In the genomic region with DNA sequence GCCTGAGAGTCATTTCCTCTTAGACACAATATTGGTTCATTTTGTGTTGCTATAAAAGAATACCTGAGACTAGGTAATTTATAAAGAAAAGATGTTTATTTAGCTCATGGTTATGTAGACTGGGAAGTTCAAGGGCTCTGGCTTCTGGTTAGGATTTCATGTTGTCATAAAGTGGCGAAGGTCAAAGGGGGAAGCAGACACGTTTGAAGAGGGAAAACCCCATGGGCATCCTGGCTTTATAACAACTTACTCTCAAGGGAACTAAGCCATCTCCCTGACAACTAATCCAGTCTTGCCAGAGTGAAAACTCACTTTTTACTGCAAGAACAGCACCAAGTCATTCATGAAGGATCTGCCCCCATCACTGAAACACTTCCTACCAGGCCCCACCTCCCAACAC, we compare ENCODE assay signal across 23 cellular contexts.
DNase-seq lines count a peak whose midpoint lies in the region; FAIRE-seq and TF ChIP-seq lines count a peak whose summit lies in the region.
"Had no signal": no experiment of that assay in that cellular context is flagged by ENCODE, and none has a peak within 500 bp of the region (broad histone marks: within the 10 kb centered on the region; RNA-seq: fewer than 3 reads in every experiment).

No MANE protein-coding gene starts in this region.

- H3K79me2 ChIP-seq in neural progenitor cell (ENCODE audit: low read depth) = no peaks in the 10 kb centered on the region

- H3K4me3 ChIP-seq in neural progenitor cell (no peak overlapping the region), MG63 (no peak overlapping the region)
- H3K4me3 ChIP-seq: SJCRH30 had no signal

- no peaks in the 10 kb centered on the region for H3K36me3 Mint-ChIP-seq in neural progenitor cell

- H3K27ac Mint-ChIP-seq in neural progenitor cell = peak overlapping the region; percentile 35
- H3K27ac Mint-ChIP-seq: CD4-positive, alpha-beta T cell; H9; T-helper 1 cell treated with Interleukin-12 subunit alpha and Interleukin-12 subunit beta and Interleukin-4 antibody, amounts not matched to agents 30 μg/mL and 1 μg/mL, for 36 hours had no signal

- peaks cover 10% of the 10 kb centered on the region for H3K9me3 Mint-ChIP-seq in neural progenitor cell
- H3K9me3 Mint-ChIP-seq: CD4-positive, alpha-beta T cell; H9; T-helper 1 cell treated with Interleukin-12 subunit alpha and Interleukin-12 subunit beta and Interleukin-4 antibody, amounts not matched to agents 30 μg/mL and 1 μg/mL, for 36 hours had no signal

- H3K4me1 ChIP-seq in neural progenitor cell = peaks cover 5% of the 10 kb centered on the region
- H3K4me1 ChIP-seq: Caco-2, SJCRH30 had no signal

- H3K36me3 ChIP-seq in neural progenitor cell = no peaks in the 10 kb centered on the region
- no peaks in the 10 kb centered on the region for H3K36me3 ChIP-seq in MG63
- H3K36me3 ChIP-seq: SJCRH30 had no signal

- H3K27ac ChIP-seq in neural progenitor cell = no peak overlapping the region
- H3K27ac ChIP-seq: SJCRH30 had no signal

- H3K4me1 Mint-ChIP-seq in neural progenitor cell = peaks cover 25% of the 10 kb centered on the region

- no peaks in the 10 kb centered on the region for H3K27me3 ChIP-seq in neural progenitor cell
- H3K27me3 ChIP-seq in MG63 = no peaks in the 10 kb centered on the region
- H3K27me3 ChIP-seq: SJCRH30 had no signal

- no peaks in the 10 kb centered on the region for H4K20me1 ChIP-seq in neural progenitor cell (ENCODE audit: low read depth)

- H2AFZ ChIP-seq in neural progenitor cell (replicated peaks) = no peak overlapping the region

- H3K4me3 Mint-ChIP-seq in neural progenitor cell = no peak overlapping the region
- H3K4me3 Mint-ChIP-seq: CD4-positive, alpha-beta T cell; H9; T-helper 1 cell treated with Interleukin-12 subunit alpha and Interleukin-12 subunit beta and Interleukin-4 antibody, amounts not matched to agents 30 μg/mL and 1 μg/mL, for 36 hours had no signal

- H3F3A ChIP-seq in neural progenitor cell (ENCODE audit: low read depth) = no peaks in the 10 kb centered on the region

- no peak for TF ChIP-seq CTCF in neural progenitor cell (IDR thresholded peaks at IDR 0.05)

- no peak overlapping the region for H3K4me2 ChIP-seq in neural progenitor cell

- peaks cover 7% of the 10 kb centered on the region for H3K27me3 Mint-ChIP-seq in neural progenitor cell (ENCODE audit: insufficient read depth, low read depth)
- H3K27me3 Mint-ChIP-seq: CD4-positive, alpha-beta T cell had no signal

- no peak overlapping the region for H3K9ac ChIP-seq in neural progenitor cell

- FAIRE-seq in GM18507 (lab: Jason Lieb, UNC) = peak; percentile 59
- FAIRE-seq: HepG2 had no signal

- H3K9me3 ChIP-seq in neural progenitor cell (ENCODE audit: low read depth) (no peaks in the 10 kb centered on the region), MG63 (no peaks in the 10 kb centered on the region)
- H3K9me3 ChIP-seq: Caco-2, SJCRH30 had no signal

- DNase-seq in CD1c-positive myeloid dendritic cell (ENCODE audit: extremely low spot score) = peak; percentile 44
- DNase-seq in GM18507 (ENCODE audit: extremely low spot score, insufficient read length, low read depth) = no peak
- DNase-seq in NCI-H69 (lab: John Stamatoyannopoulos, UW) = peak; percentile 65
- no peak for DNase-seq in neural progenitor cell (ENCODE audit: low spot score)
- DNase-seq in kidney tubule cell (ENCODE audit: low spot score) = no peak
- DNase-seq in epidermal melanocyte (ENCODE audit: insufficient read length, low spot score) = no peak
- no peak for DNase-seq in MG63
- DNase-seq: ACHN; AML-193; Caco-2; CD4-positive, alpha-beta T cell; DMS153; GDM1; H9; KBM-7; NCI-H1417; NCI-H187; NCI-H2107; NCI-H226; NCI-H524; SJCRH30 had no signal

Comparison
In these comparisons a context has a peak if more than half of its experiments do, and no peak if none do; other contexts are left out.
1. DNase-seq: peak in CD1c-positive myeloid dendritic cell (single experiment) and NCI-H69 (single experiment); none in GM18507 (single experiment), neural progenitor cell (single experiment), kidney tubule cell (single experiment), epidermal melanocyte (single experiment) and MG63 (single experiment).